Comparison of ENCODE assay signal across 20 cellular contexts in genomic region chr2:149094217-149095015, GRCh38. TPM values are rescaled to one million over a fixed set of nuclear protein-coding genes. Genes with fewer than 3 reads are reported as not detected.
DNase-seq lines count a peak whose midpoint lies in the region; ATAC-seq and TF ChIP-seq lines count a peak whose summit lies in the region.
"Had no signal": no experiment of that assay in that cellular context is flagged by ENCODE, and none has a peak within 500 bp of the region (broad histone marks: within the 10 kb centered on the region; RNA-seq: fewer than 3 reads in every experiment).

No MANE protein-coding gene starts in this region.

- H3K4me1 ChIP-seq in smooth muscle cell (ENCODE audit: low read depth) (peaks cover 14% of the 10 kb centered on the region), endodermal cell (ENCODE audit: control insufficient read depth, insufficient read depth, low read length) (no peaks in the 10 kb centered on the region)
- H3K4me1 ChIP-seq: heart left ventricle, upper lobe of right lung had no signal

- no peak overlapping the region for H3K9ac ChIP-seq in SK-N-MC (ENCODE audit: insufficient read length)
- no peak overlapping the region for H3K9ac ChIP-seq in smooth muscle cell (ENCODE audit: low read depth)
- H3K9ac ChIP-seq in endodermal cell (ENCODE audit: extremely low read depth, low read length, poor library complexity, severe bottlenecking), result no peak overlapping the region

- no peak overlapping the region for H3K27ac ChIP-seq in SK-N-MC
- H3K27ac ChIP-seq in smooth muscle cell (ENCODE audit: low read depth), result peak overlapping the region; percentile 37
- no peak overlapping the region for H3K27ac ChIP-seq in endodermal cell (ENCODE audit: low read depth, low read length)
- H3K27ac ChIP-seq: 22Rv1, heart left ventricle, upper lobe of right lung had no signal

- no peak overlapping the region for H3K27ac Mint-ChIP-seq in endodermal cell
- H3K27ac Mint-ChIP-seq: GM23338; nephron progenitor cell; stimulated activated memory B cell treated with anti-CD40 and anti-IgM and Interleukin-4, amounts not matched to agents 10 μg/mL and 1 μg/mL and 100 μg/mL, for 72 hours had no signal

- ATAC-seq in GM19023 (IDR thresholded peaks at IDR 0.05; ENCODE audit: unreplicated experiment), result no peak
- ATAC-seq: activated naive CD4-positive, alpha-beta T cell treated with anti-CD3 and anti-CD28 coated beads, Interleukin-2, amount 50 U/mL, for 72 hours; GM23338; heart left ventricle; left lobe of liver; PC-3; sciatic nerve; stimulated activated memory B cell treated with anti-CD40 and anti-IgM and Interleukin-4, amounts not matched to agents 10 μg/mL and 1 μg/mL and 100 μg/mL, for 72 hours; upper lobe of right lung had no signal

- H3K79me2 ChIP-seq in smooth muscle cell (ENCODE audit: low read depth), result no peaks in the 10 kb centered on the region

- 29% methylated on average over 5 of the region's 5 CpGs for WGBS in smooth muscle cell (ENCODE audit: low lambda C conversion rate)
- WGBS in endodermal cell (ENCODE audit: insufficient coverage in 1 of 2, insufficient read length in 1 of 2), 2 experiments, result 84 to 87% methylated on average over 5 of the region's 5 CpGs

- peak overlapping the region; percentile 72 for H3K4me2 ChIP-seq in smooth muscle cell
- H3K4me2 ChIP-seq: GM23338 had no signal

- no peak overlapping the region for H3K4me3 Mint-ChIP-seq in endodermal cell
- H3K4me3 Mint-ChIP-seq: GM23338; nephron progenitor cell; stimulated activated memory B cell treated with anti-CD40 and anti-IgM and Interleukin-4, amounts not matched to agents 10 μg/mL and 1 μg/mL and 100 μg/mL, for 72 hours had no signal

- peaks cover 7% of the 10 kb centered on the region for H3K27me3 ChIP-seq in smooth muscle cell (ENCODE audit: low read depth)
- peaks cover 39% of the 10 kb centered on the region for H3K27me3 ChIP-seq in endodermal cell (ENCODE audit: control insufficient read depth, insufficient read depth, low read length, poor library complexity, severe bottlenecking)
- H3K27me3 ChIP-seq: upper lobe of right lung had no signal

- H4K20me1 ChIP-seq in smooth muscle cell (ENCODE audit: low read depth), result no peaks in the 10 kb centered on the region

- H3F3A ChIP-seq in smooth muscle cell (ENCODE audit: low read depth), result peaks cover 9% of the 10 kb centered on the region

- DNase-seq in NCI-H2107 treated with DMSO at 0.1 percent for 48 hours (lab: John Stamatoyannopoulos, UW; ENCODE audit: unreplicated experiment) (peak; percentile 22), NCI-H2107 (lab: John Stamatoyannopoulos, UW) (no peak), SK-N-MC (ENCODE audit: low read depth, low spot score) (peak; percentile 22), glomerular visceral epithelial cell (ENCODE audit: extremely low spot score) (peak; percentile 72), smooth muscle cell (lab: John Stamatoyannopoulos, UW; ENCODE audit: unreplicated experiment) (no peak), endodermal cell (no peak), SHP77 treated with DMSO at 0.1 percent for 48 hours (lab: John Stamatoyannopoulos, UW) (no peak)
- DNase-seq: activated CD4-positive, CD25-positive, alpha-beta regulatory T cell treated with anti-CD3 and anti-CD28 coated beads, Interleukin-2, amount 50 U/mL, for 72 hours; heart left ventricle; nephron progenitor cell; PC-3; T-helper 1 cell; upper lobe of right lung had no signal

- 0 out of 2 replicates have a peak overlapping the region, but pooled peaks have one; percentile 7 for H3K4me3 ChIP-seq in SK-N-MC
- no peak overlapping the region for H3K4me3 ChIP-seq in smooth muscle cell
- no peak overlapping the region for H3K4me3 ChIP-seq in endodermal cell (ENCODE audit: low read length)
- H3K4me3 ChIP-seq: GM23338, heart left ventricle, upper lobe of right lung had no signal

- H3K9me3 ChIP-seq in SK-N-MC (ENCODE audit: low read depth, low read length), result no peaks in the 10 kb centered on the region
- no peaks in the 10 kb centered on the region for H3K9me3 ChIP-seq in smooth muscle cell (replicated peaks; ENCODE audit: low read depth)
- no peaks in the 10 kb centered on the region for H3K9me3 ChIP-seq in endodermal cell (ENCODE audit: control insufficient read depth, low read length)
- H3K9me3 ChIP-seq: heart left ventricle, upper lobe of right lung had no signal

- H3K36me3 ChIP-seq in SK-N-MC (ENCODE audit: insufficient read depth, low read length), result no peaks in the 10 kb centered on the region
- no peaks in the 10 kb centered on the region for H3K36me3 ChIP-seq in smooth muscle cell (ENCODE audit: low read depth)
- H3K36me3 ChIP-seq in endodermal cell (ENCODE audit: control insufficient read depth, insufficient read depth, low read length), result no peaks in the 10 kb centered on the region
- H3K36me3 ChIP-seq: heart left ventricle, upper lobe of right lung had no signal

- H3K4me1 Mint-ChIP-seq in endodermal cell, result peaks cover 30% of the 10 kb centered on the region
- H3K4me1 Mint-ChIP-seq: stimulated activated memory B cell treated with anti-CD40 and anti-IgM and Interleukin-4, amounts not matched to agents 10 μg/mL and 1 μg/mL and 100 μg/mL, for 72 hours had no signal

- H3K36me3 Mint-ChIP-seq in endodermal cell (ENCODE audit: low read depth), result no peaks in the 10 kb centered on the region
- H3K36me3 Mint-ChIP-seq: activated naive CD4-positive, alpha-beta T cell treated with anti-CD3 and anti-CD28 coated beads, Interleukin-2, amount 50 U/mL, for 72 hours; stimulated activated memory B cell treated with anti-CD40 and anti-IgM and Interleukin-4, amounts not matched to agents 10 μg/mL and 1 μg/mL and 100 μg/mL, for 72 hours had no signal

- H3K9me3 Mint-ChIP-seq in endodermal cell, result no peaks in the 10 kb centered on the region
- H3K9me3 Mint-ChIP-seq: activated naive CD4-positive, alpha-beta T cell treated with anti-CD3 and anti-CD28 coated beads, Interleukin-2, amount 50 U/mL, for 72 hours; GM23338; nephron progenitor cell; stimulated activated memory B cell treated with anti-CD40 and anti-IgM and Interleukin-4, amounts not matched to agents 10 μg/mL and 1 μg/mL and 100 μg/mL, for 72 hours had no signal

- TF ChIP-seq CTCF in smooth muscle cell (IDR thresholded peaks at IDR 0.05; ENCODE audit: borderline replicate concordance, insufficient read depth, poor library complexity, severe bottlenecking) (no peak), endodermal cell (conservative IDR thresholded peaks at IDR 0.05) (no peak)

- H2AFZ ChIP-seq in smooth muscle cell (ENCODE audit: low read depth), result no peak overlapping the region
- H2AFZ ChIP-seq: GM23338 had no signal

- H3K27me3 Mint-ChIP-seq in endodermal cell (ENCODE audit: insufficient read depth), result peaks cover 37% of the 10 kb centered on the region

RNA-seq across cellular contexts. Expression of gene LYPD6B, which starts 55.9 kb away (rescaled TPM):
- total RNA-seq in smooth muscle cell (10.6 and 19.4 TPM in 2 replicates), endodermal cell (10 to 100 TPM; 12.6 to 14.5 TPM)
- 4.9 and 21.6 TPM in 2 replicates for polyA plus RNA-seq in smooth muscle cell
- polyA plus RNA-seq in endodermal cell (2013, experiment 1 of 2), result 5.6 TPM
- 2.4 TPM for polyA plus RNA-seq in endodermal cell (2013, experiment 2 of 2)
- total RNA-seq: activated naive CD4-positive, alpha-beta T cell treated with anti-CD3 and anti-CD28 coated beads, Interleukin-2, amount 50 U/mL, for 72 hours; heart left ventricle; left lobe of liver; sciatic nerve had no signal
- polyA plus RNA-seq: heart left ventricle had no signal

Comparison
In these comparisons a context has a peak if more than half of its experiments do, and no peak if none do; other contexts are left out.
1. DNase-seq: peak in NCI-H2107 treated with DMSO at 0.1 percent for 48 hours (single experiment), SK-N-MC (single experiment) and glomerular visceral epithelial cell (single experiment); none in NCI-H2107 (single experiment), smooth muscle cell (single experiment), endodermal cell (single experiment) and SHP77 treated with DMSO at 0.1 percent for 48 hours (single experiment).